In genomic region chr7:131076711-131077170, GRCh38 we compare ENCODE assay signal across 11 cellular contexts.
A peak's percentile ranks its signal among the peaks of the same experiment; 100 is the strongest.
DNase-seq lines count a peak whose midpoint lies in the region; ATAC-seq and TF ChIP-seq lines count a peak whose summit lies in the region.
"Had no signal": no experiment of that assay in that cellular context is flagged by ENCODE, and none has a peak within 500 bp of the region (broad histone marks: within the 10 kb centered on the region; RNA-seq: fewer than 3 reads in every experiment).

No MANE protein-coding gene starts in this region.

- H3K4me1 Mint-ChIP-seq in chondrocyte (ENCODE audit: low read depth), result peaks cover 28% of the 10 kb centered on the region
- H3K4me1 Mint-ChIP-seq in naive thymus-derived CD8-positive, alpha-beta T cell, result peaks cover 3 to 56% (median 40%) of the 10 kb centered on the region in 4 donors

- intact Hi-C loops in posterior cingulate gyrus (cut with DNase I), result no loop called here

- POLR2A ChIA-PET in naive thymus-derived CD8-positive, alpha-beta T cell (lab: Charles Lee), result no interaction called here

- peak overlapping the region; percentile 85 for H3K27ac Mint-ChIP-seq in chondrocyte (ENCODE audit: unreplicated experiment)
- peak overlapping the region in 7 of 10 donors; percentile 41 to 84 (median 67) for H3K27ac Mint-ChIP-seq in naive thymus-derived CD8-positive, alpha-beta T cell

- DNase-seq in AG20443 (ENCODE audit: low spot score) (peak; percentile 39), M059J (ENCODE audit: low read depth) (peak; percentile 79), chondrocyte (ENCODE audit: low spot score) (no peak), posterior cingulate gyrus (no peak), NCI-H510A (lab: John Stamatoyannopoulos, UW) (no peak)
- DNase-seq in naive thymus-derived CD8-positive, alpha-beta T cell, result no peak
- DNase-seq in NK-92 treated with Interleukin-12 subunit alpha and Interleukin-12 subunit beta, amount 100 ng/mL, for 24 hours (lab: John Stamatoyannopoulos, UW), result no peak
- no peak for DNase-seq in activated effector memory CD4-positive, alpha-beta T cell treated with anti-CD3 and anti-CD28 coated beads, Interleukin-2, amount 50 U/mL, for 16 hours
- DNase-seq: central memory CD4-positive, alpha-beta T cell; NCI-H1694 had no signal

- no peaks in the 10 kb centered on the region for H3K9me3 Mint-ChIP-seq in chondrocyte (ENCODE audit: low read depth)
- H3K9me3 Mint-ChIP-seq in naive thymus-derived CD8-positive, alpha-beta T cell, result no peaks in the 10 kb centered on the region

- H3K36me3 Mint-ChIP-seq in chondrocyte (ENCODE audit: low read depth), result peaks cover 2% of the 10 kb centered on the region
- peaks cover 0 to 41% (median 16%) of the 10 kb centered on the region in 3 donors for H3K36me3 Mint-ChIP-seq in naive thymus-derived CD8-positive, alpha-beta T cell

- peak; percentile 10 to 22 for ATAC-seq in naive thymus-derived CD8-positive, alpha-beta T cell
- ATAC-seq: GM23338 had no signal

- H3K27me3 Mint-ChIP-seq in chondrocyte (ENCODE audit: low read depth), result no peaks in the 10 kb centered on the region
- H3K27me3 Mint-ChIP-seq in naive thymus-derived CD8-positive, alpha-beta T cell, result no peaks in the 10 kb centered on the region

- no peak for TF ChIP-seq CTCF in chondrocyte (IDR thresholded peaks at IDR 0.05)

- H3K4me3 Mint-ChIP-seq in chondrocyte (ENCODE audit: unreplicated experiment), result no peak overlapping the region
- peak overlapping the region in 7 of 10 donors; percentile 8 to 46 (median 40) for H3K4me3 Mint-ChIP-seq in naive thymus-derived CD8-positive, alpha-beta T cell
- H3K4me3 Mint-ChIP-seq: GM23338 had no signal

Comparison
In these comparisons a context has a peak if more than half of its experiments do, and no peak if none do; other contexts are left out.
1. DNase-seq: peak in AG20443 (single experiment) and M059J (single experiment); none in chondrocyte (single experiment), naive thymus-derived CD8-positive, alpha-beta T cell (0 of 10), NK-92 treated with Interleukin-12 subunit alpha and Interleukin-12 subunit beta, amount 100 ng/mL, for 24 hours (single experiment), posterior cingulate gyrus (0 of 10), NCI-H510A (single experiment) and activated effector memory CD4-positive, alpha-beta T cell treated with anti-CD3 and anti-CD28 coated beads, Interleukin-2, amount 50 U/mL, for 16 hours (single experiment).